Comparison of ENCODE assay signal across 6 cellular contexts in the genomic region with DNA sequence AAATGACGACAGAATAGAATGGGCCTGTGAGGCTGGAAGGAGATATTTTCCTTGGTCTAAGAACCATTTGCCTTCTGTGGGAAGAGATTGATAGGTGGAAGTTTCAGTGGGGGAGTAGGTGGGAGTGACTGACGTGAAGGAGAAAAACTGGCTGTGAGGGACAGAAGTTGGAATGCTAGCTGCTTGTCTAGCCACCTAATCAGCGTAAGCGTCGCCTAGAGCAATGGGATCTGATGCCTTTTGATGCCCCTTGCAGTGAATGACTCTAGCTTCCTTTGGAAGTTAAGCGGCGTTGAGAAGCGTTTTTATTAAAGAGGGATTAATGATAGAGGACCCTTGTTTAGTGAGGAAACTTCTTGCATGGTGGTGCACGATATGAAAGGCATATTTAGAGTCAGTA. TPM values are rescaled to one million over a fixed set of nuclear protein-coding genes. Genes with fewer than 3 reads are reported as not detected.
DNase-seq lines count a peak whose midpoint lies in the region; FAIRE-seq and TF ChIP-seq lines count a peak whose summit lies in the region.
"Not testable (repeated sequence)": the region's sequence is repeated elsewhere in the genome, so short reads cannot be mapped to it uniquely, and the experiment has no call there.

No MANE protein-coding gene starts in this region.

- H3K27me3 ChIP-seq in H9 (ENCODE audit: insufficient read depth, low read length); HUES6 (ENCODE audit: control insufficient read depth, insufficient read depth, low read length); H1 (replicated peaks in 1 of 4; ENCODE audit: control insufficient read depth in 3 of 4, extremely low read depth in 1 of 4, insufficient read depth in 3 of 4, low read length in 3 of 4); iPS-15b (ENCODE audit: control insufficient read depth, insufficient read depth, low read length); mesendoderm (ENCODE audit: insufficient read depth, low read length, poor library complexity): not testable (repeated sequence)

- H4K91ac ChIP-seq in H9 (ENCODE audit: insufficient read length, low read depth, low read length); H1 (replicated peaks; ENCODE audit: insufficient read length, low read length): not testable (repeated sequence)

- H3K36me3 ChIP-seq in HUES6 (ENCODE audit: control insufficient read depth, insufficient read depth, low read length) (peaks cover 35% of the 10 kb centered on the region), H1 (ENCODE audit: control insufficient read depth in 2 of 4, insufficient read depth in 4 of 4, low read length in 3 of 4) (peaks cover 0 to 57% (median 11%) of the 10 kb centered on the region in 4 experiments; a peak in 4 of 8 replicates), iPS-15b (ENCODE audit: control insufficient read depth, insufficient read depth, low read length) (peaks cover 14% of the 10 kb centered on the region)
- not testable (repeated sequence) for H3K36me3 ChIP-seq in mesendoderm (ENCODE audit: control insufficient read depth, insufficient read depth, low read length)

- no CpG with 5 or more reads among the region's 9 CpGs for WGBS in H9 (ENCODE audit: extremely low coverage, insufficient read length, low lambda C conversion rate)
- 79% methylated on average over 9 of the region's 9 CpGs; no CpG with 5 or more reads in 1 of the 2 experiments for WGBS in H1 (ENCODE audit: extremely low coverage in 1 of 2, insufficient coverage in 1 of 2, insufficient read length in 1 of 2, insufficient replicate concordance in 2 of 2, low coverage in 1 of 2, low lambda C conversion rate in 2 of 2, missing lambda C conversion rate in 1 of 2), 2 experiments
- no CpG with 5 or more reads among the region's 9 CpGs for WGBS in mesendoderm (ENCODE audit: extremely low coverage, insufficient coverage, low lambda C conversion rate)

- CTCF ChIA-PET in H1 (lab: Charles Lee; ENCODE audit: partially characterized antibody) = interaction anchor here (1.4 kb wide), 1 partner anchor 72 kb away, joined by 3 read pairs; no protein-coding TSS in a partner anchor

- not testable (repeated sequence) for TF ChIP-seq POLR2A in H1 (IDR thresholded peaks at IDR 0.05; ENCODE audit: control extremely low read depth in 1 of 2, low read depth in 2 of 2, low read length in 2 of 2)

- TF ChIP-seq RAD21 in H1 (IDR thresholded peaks at IDR 0.05 in 1 of 2, conservative IDR thresholded peaks at IDR 0.05 in 1 of 2; ENCODE audit: low read depth in 2 of 2, low read length in 2 of 2) = not testable (repeated sequence)

- not testable (repeated sequence) for FAIRE-seq in H1 (lab: Jason Lieb, UNC)

- not testable (repeated sequence) for H2BK5ac ChIP-seq in H9 (ENCODE audit: insufficient read length, low read length); mesendoderm (ENCODE audit: low read length)
- peak overlapping the region; percentile 69 for H2BK5ac ChIP-seq in H1 (ENCODE audit: low read depth, low read length)

- not testable (repeated sequence) for H3K4me1 Mint-ChIP-seq in H9

- not testable (repeated sequence) for H3K23ac ChIP-seq in H9 (ENCODE audit: insufficient read length, low read depth, low read length); H1 (ENCODE audit: insufficient read length); mesendoderm (ENCODE audit: low read length)

- H3K79me1 ChIP-seq in H9 (ENCODE audit: insufficient read depth, low read depth, low read length, poor library complexity, severe bottlenecking); H1 (ENCODE audit: low read depth, low read length); mesendoderm (ENCODE audit: low read length): not testable (repeated sequence)

- not testable (repeated sequence) for H3K9me3 Mint-ChIP-seq in H9

- H3K14ac ChIP-seq in H9 (ENCODE audit: insufficient read depth, low read length); H1 (ENCODE audit: insufficient read length): not testable (repeated sequence)

- not testable (repeated sequence) for H3K4ac ChIP-seq in H9 (ENCODE audit: low read depth, low read length); H1 (replicated peaks; ENCODE audit: insufficient read length, low read depth, low read length); mesendoderm (ENCODE audit: low read depth, low read length)

- H3K79me2 ChIP-seq in H9 (ENCODE audit: insufficient read depth, low read length) (peaks cover 15% of the 10 kb centered on the region; the same call in 1 of the 2 replicates), H1 (ENCODE audit: control insufficient read depth in 1 of 2, insufficient read depth in 2 of 2, low read length in 2 of 2) (peaks cover 0 to 42% of the 10 kb centered on the region in 2 experiments; a peak in 2 of 4 replicates), mesendoderm (ENCODE audit: control insufficient read depth, insufficient read depth, low read length) (peaks cover 14% of the 10 kb centered on the region)

- H3K27ac Mint-ChIP-seq in H9 = not testable (repeated sequence)

- not testable (repeated sequence) for H4K20me1 ChIP-seq in H9 (ENCODE audit: control insufficient read depth, insufficient read depth, insufficient read length); H1 (replicated peaks in 1 of 2; ENCODE audit: control insufficient read depth in 1 of 2, insufficient read depth in 2 of 2, low read length in 2 of 2)

- POLR2A ChIA-PET in H1 (lab: Charles Lee; ENCODE audit: partially characterized antibody) = interaction anchor here (1.6 to 2.0 kb wide), 2 partner anchors 8 to 76 kb away, joined by 5 to 6 read pairs; no protein-coding TSS in a partner anchor

- not testable (repeated sequence) for H3K27me3 Mint-ChIP-seq in H9 (ENCODE audit: low read depth)

- H3K36me3 Mint-ChIP-seq in H9 (ENCODE audit: insufficient read depth in 1 of 3, low read depth in 3 of 3) = peaks cover 10 to 15% (median 12%) of the 10 kb centered on the region in 3 experiments

- H2BK12ac ChIP-seq in H9 (ENCODE audit: insufficient read length, low read depth, low read length); H1 (ENCODE audit: low read depth, low read length): not testable (repeated sequence)

- DNase-seq in ELF-1 (ENCODE audit: low read depth, low spot score) (peak; percentile 76), mesendoderm (peak; percentile 62)
- DNase-seq in H9; H1 (ENCODE audit: low read depth in 1 of 2, low spot score in 2 of 2): not testable (repeated sequence)

- H3K4me3 Mint-ChIP-seq in H9 = not testable (repeated sequence)

- not testable (repeated sequence) for H3K27ac ChIP-seq in H9 (ENCODE audit: insufficient read length, low read depth, low read length); HUES6 (ENCODE audit: low read depth, low read length); H1 (ENCODE audit: low read depth, low read length)
- H3K27ac ChIP-seq in mesendoderm (ENCODE audit: low read depth, low read length) = peak overlapping the region; percentile 12

- H3K56ac ChIP-seq in H9 (ENCODE audit: insufficient read length, low read depth, low read length); H1 (replicated peaks; ENCODE audit: insufficient read length, low read depth, low read length): not testable (repeated sequence)
- H3K56ac ChIP-seq in mesendoderm (ENCODE audit: low read length) = peak overlapping the region; percentile 34

- H3K4me2 ChIP-seq in H9 (ENCODE audit: insufficient read depth, insufficient read length, low read length) = peak overlapping the region; percentile 88
- peak overlapping the region; percentile 57 to 83 for H3K4me2 ChIP-seq in H1 (ENCODE audit: insufficient read depth in 1 of 2, low read depth in 2 of 2, low read length in 2 of 2)
- H3K4me2 ChIP-seq in mesendoderm (ENCODE audit: low read length) = not testable (repeated sequence)

- not testable (repeated sequence) for H3K18ac ChIP-seq in H9 (ENCODE audit: insufficient read length, low read depth, low read length); H1 (ENCODE audit: extremely low read depth, low read length); mesendoderm (ENCODE audit: low read length)

- not testable (repeated sequence) for H2AFZ ChIP-seq in H9 (ENCODE audit: low read length); H1 (ENCODE audit: low read length)

- H2AK5ac ChIP-seq in H9 (ENCODE audit: insufficient read length, low read length); H1 (ENCODE audit: low read depth, low read length); mesendoderm (ENCODE audit: low read length): not testable (repeated sequence)

- H2BK120ac ChIP-seq in H9 (ENCODE audit: low read depth, low read length, poor library complexity, severe bottlenecking); H1 (replicated peaks; ENCODE audit: low read depth, low read length); mesendoderm (ENCODE audit: low read depth, low read length): not testable (repeated sequence)

- H3K4me3 ChIP-seq in HUES6 (ENCODE audit: low read depth, low read length) (peak overlapping the region; percentile 35; the same call in 1 of the 2 replicates), H1 (ENCODE audit: extremely low read depth in 1 of 4, insufficient read depth in 2 of 4, low read depth in 3 of 4, low read length in 4 of 4) (peak overlapping the region in 1 of 4 experiments; percentile 68; a peak in 3 of 8 replicates)
- not testable (repeated sequence) for H3K4me3 ChIP-seq in iPS-15b (ENCODE audit: low read depth, low read length); mesendoderm (ENCODE audit: low read length)

- not testable (repeated sequence) for H3K23me2 ChIP-seq in H9 (ENCODE audit: insufficient read length, low read depth, low read length, poor library complexity, severe bottlenecking); H1 (ENCODE audit: low read depth, low read length)

- TF ChIP-seq CTCF in H9 (conservative IDR thresholded peaks at IDR 0.05); H1 (IDR thresholded peaks at IDR 0.05; ENCODE audit: control extremely low read depth in 1 of 3, insufficient read depth in 1 of 3, low read depth in 1 of 3, low read length in 3 of 3): not testable (repeated sequence)

- not testable (repeated sequence) for H3K9me3 ChIP-seq in H9 (ENCODE audit: control insufficient read depth, low read depth, low read length); HUES6 (ENCODE audit: control insufficient read depth, insufficient read depth, low read depth, low read length); H1 (ENCODE audit: insufficient read depth in 2 of 2, low read depth in 1 of 2, low read length in 1 of 2); iPS-15b (ENCODE audit: control insufficient read depth, insufficient read depth, low read length)

- not testable (repeated sequence) for H3K4me1 ChIP-seq in H9 (ENCODE audit: insufficient read depth, low read length); mesendoderm (ENCODE audit: control insufficient read depth, low read depth, low read length)
- H3K4me1 ChIP-seq in HUES6 (ENCODE audit: control insufficient read depth, insufficient read depth, low read length) (peaks cover 37% of the 10 kb centered on the region), H1 (replicated peaks in 1 of 4; ENCODE audit: control insufficient read depth in 3 of 4, insufficient read depth in 4 of 4, low read length in 3 of 4) (peaks cover 0 to 16% (median 9%) of the 10 kb centered on the region in 4 experiments; a peak in 5 of 7 replicates), iPS-15b (ENCODE audit: control insufficient read depth, insufficient read depth, low read length) (peaks cover 15% of the 10 kb centered on the region)

- not testable (repeated sequence) for H2BK15ac ChIP-seq in H9 (ENCODE audit: low read depth, low read length); H1 (ENCODE audit: low read length); mesendoderm (replicated peaks; ENCODE audit: low read depth)

- not testable (repeated sequence) for TF ChIP-seq EP300 in H1 (IDR thresholded peaks at IDR 0.05; ENCODE audit: borderline replicate concordance in 1 of 2, low read depth in 2 of 2, low read length in 2 of 2)

- not testable (repeated sequence) for H4K8ac ChIP-seq in H9 (replicated peaks; ENCODE audit: insufficient read length, low read depth, low read length); H1 (ENCODE audit: extremely low read depth, insufficient read depth, low read length); mesendoderm (ENCODE audit: low read depth, low read length)

- H3K9ac ChIP-seq in H9 (ENCODE audit: extremely low read depth, insufficient read length, low read length) (peak overlapping the region; percentile 10), HUES6 (ENCODE audit: low read length) (peak overlapping the region; percentile 9), iPS-15b (ENCODE audit: low read depth, low read length) (peak overlapping the region; percentile 54)
- not testable (repeated sequence) for H3K9ac ChIP-seq in H1 (replicated peaks in 1 of 4; ENCODE audit: extremely low read depth in 1 of 4, low read depth in 3 of 4, low read length in 3 of 4); mesendoderm (ENCODE audit: low read length)

- H3T11ph ChIP-seq in H9 (ENCODE audit: low read length) = not testable (repeated sequence)

- H4K5ac ChIP-seq in H9 (ENCODE audit: insufficient read length, low read depth, low read length); H1 (ENCODE audit: insufficient read length, low read depth, low read length); mesendoderm (ENCODE audit: low read length): not testable (repeated sequence)

- H2BK20ac ChIP-seq in H9 (ENCODE audit: low read depth, low read length, poor library complexity, severe bottlenecking); H1 (ENCODE audit: low read length): not testable (repeated sequence)

RNA-seq across cellular contexts. Expression of gene INVS, which starts 42.8 kb away (rescaled TPM):
- 7.5 and 8.2 TPM in 2 replicates for total RNA-seq in H9 (2021)
- total RNA-seq in H1 (2021; fragmentation: NEBNext Ultra II Directional; extraction: Animal tissue kit (Norgen Biotek cat#: 25700)) = 6.7 and 6.9 TPM in 2 replicates
- polyA plus RNA-seq in H1 (2011; rRNA removed) = 2.8 and 4.1 TPM in 2 replicates
- 5.1 TPM for polyA plus RNA-seq in H1 (2011; cell fraction: cytosol; rRNA removed)
- 8.5 TPM for polyA plus RNA-seq in H1 (2011; cell fraction: nucleus; rRNA removed)
- polyA plus RNA-seq in H1 (2012, experiment 1 of 2) = 4.9 to 6.2 TPM (median 5.4 TPM) in 4 replicates
- polyA plus RNA-seq in H1 (2012, experiment 2 of 2) = 0.37 TPM
- 4.4 TPM for polyA plus RNA-seq in H1 (2013, experiment 1 of 2)
- 3.5 TPM for polyA plus RNA-seq in H1 (2013, experiment 2 of 2)
- polyA minus RNA-seq in H1 (2011; rRNA and poly(A)+ RNA removed) = 15.2 and 22.2 TPM in 2 replicates
- 5.7 TPM for polyA minus RNA-seq in H1 (2011; cell fraction: cytosol; rRNA and poly(A)+ RNA removed)
- 31.8 TPM for polyA minus RNA-seq in H1 (2011; cell fraction: nucleus; rRNA and poly(A)+ RNA removed)
- 2.6 TPM for polyA plus RNA-seq in mesendoderm (2013, experiment 1 of 2)
- polyA plus RNA-seq in mesendoderm (2013, experiment 2 of 2) = 2.6 TPM

RNA-seq across cellular contexts. Expression of gene ERP44, which starts 43.1 kb away (rescaled TPM):
- 15.4 and 15.5 TPM in 2 replicates for total RNA-seq in H9 (2021)
- total RNA-seq in H1 (2021; fragmentation: NEBNext Ultra II Directional; extraction: Animal tissue kit (Norgen Biotek cat#: 25700)) = 14.1 and 15.6 TPM in 2 replicates
- polyA plus RNA-seq in H1 (2011; rRNA removed) = 3.7 and 5.7 TPM in 2 replicates
- polyA plus RNA-seq in H1 (2011; cell fraction: cytosol; rRNA removed) = 5.9 TPM
- polyA plus RNA-seq in H1 (2011; cell fraction: nucleus; rRNA removed) = 4.2 TPM
- 10.7 to 17.0 TPM (median 12.8 TPM) in 4 replicates for polyA plus RNA-seq in H1 (2012, experiment 1 of 2)
- 2.9 TPM for polyA plus RNA-seq in H1 (2012, experiment 2 of 2)
- polyA plus RNA-seq in H1 (2013, experiment 1 of 2) = 30.3 TPM
- polyA plus RNA-seq in H1 (2013, experiment 2 of 2) = 32.3 TPM
- 3.1 and 4.4 TPM in 2 replicates for polyA minus RNA-seq in H1 (2011; rRNA and poly(A)+ RNA removed)
- 6.9 TPM for polyA minus RNA-seq in H1 (2011; cell fraction: cytosol; rRNA and poly(A)+ RNA removed)
- 9.2 TPM for polyA minus RNA-seq in H1 (2011; cell fraction: nucleus; rRNA and poly(A)+ RNA removed)
- 16.0 TPM for polyA plus RNA-seq in mesendoderm (2013, experiment 1 of 2)
- polyA plus RNA-seq in mesendoderm (2013, experiment 2 of 2) = 15.7 TPM
